ENCODE assay signal across 10 cellular contexts in the genomic region with DNA sequence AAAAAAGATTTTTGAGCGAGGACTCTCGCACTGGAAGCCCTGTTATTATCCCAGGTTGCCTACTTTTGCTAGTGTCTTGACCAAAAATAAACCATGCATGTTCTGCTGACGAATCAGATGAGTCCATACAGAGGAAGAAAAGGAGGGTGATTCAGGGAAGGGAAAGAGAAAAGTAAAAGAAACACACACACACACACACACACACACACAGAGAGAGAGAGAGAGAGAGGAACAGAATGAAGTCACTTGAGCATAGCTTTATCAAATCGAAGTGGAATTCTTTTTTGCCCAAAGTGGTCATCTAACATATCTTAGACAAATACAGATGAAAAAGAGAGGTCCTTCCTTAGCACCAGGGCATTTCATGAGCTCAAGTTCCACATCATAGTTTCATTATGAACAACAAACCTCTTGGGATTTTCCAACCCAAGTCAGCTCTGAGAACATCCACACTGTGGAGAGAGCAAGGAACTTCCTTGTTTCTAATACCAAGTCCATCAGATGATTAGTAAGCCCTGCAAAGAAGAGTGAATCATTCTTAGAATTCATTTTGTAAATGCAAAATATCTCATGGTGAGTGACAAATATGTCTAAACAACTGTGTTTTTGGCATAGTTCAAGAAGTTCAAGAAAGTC. TPM values are rescaled to one million over a fixed set of nuclear protein-coding genes. Genes with fewer than 3 reads are reported as not detected.
A peak's percentile ranks its signal among the peaks of the same experiment; 100 is the strongest.
DNase-seq lines count a peak whose midpoint lies in the region; ATAC-seq lines count a peak whose summit lies in the region.
"Had no signal": no experiment of that assay in that cellular context is flagged by ENCODE, and none has a peak within 500 bp of the region (broad histone marks: within the 10 kb centered on the region; RNA-seq: fewer than 3 reads in every experiment).

No MANE protein-coding gene starts in this region.

- H3K27me3 Mint-ChIP-seq in activated CD4-positive, alpha-beta T cell treated with anti-CD3 and anti-CD28 coated beads for 36 hours: no peaks in the 10 kb centered on the region

- H3K9ac ChIP-seq in adipocyte (ENCODE audit: low read length): no peak overlapping the region

- H3K4me3 Mint-ChIP-seq in activated CD4-positive, alpha-beta T cell treated with anti-CD3 and anti-CD28 coated beads for 36 hours: no peak overlapping the region

- H3K9me3 ChIP-seq in adipocyte (ENCODE audit: control insufficient read depth, low read length): no peaks in the 10 kb centered on the region
- H3K9me3 ChIP-seq: A549 had no signal

- H3K4me1 ChIP-seq in adipocyte (ENCODE audit: control insufficient read depth, insufficient read depth, low read length): peaks cover 11% of the 10 kb centered on the region
- H3K4me1 ChIP-seq: A549 had no signal

- no peaks in the 10 kb centered on the region for H3K9me3 Mint-ChIP-seq in activated CD4-positive, alpha-beta T cell treated with anti-CD3 and anti-CD28 coated beads for 36 hours (ENCODE audit: low read depth)

- peak; percentile 85 for ATAC-seq in activated CD4-positive, alpha-beta T cell treated with anti-CD3 and anti-CD28 coated beads for 36 hours
- peak; percentile 78 for ATAC-seq in HG02870 (IDR thresholded peaks at IDR 0.05; ENCODE audit: unreplicated experiment)
- peak; percentile 52 for ATAC-seq in stimulated activated naive CD8-positive, alpha-beta T cell treated with anti-CD3 and anti-CD28 coated beads, Interleukin-15, Interleukin-2, amounts not matched to agents 100 U/mL and 50 U/mL, for 24 hours
- ATAC-seq: A549 had no signal

- H3K27me3 ChIP-seq in adipocyte (replicated peaks; ENCODE audit: control insufficient read depth, insufficient read depth, low read length): no peaks in the 10 kb centered on the region

- POLR2A ChIA-PET in activated CD4-positive, alpha-beta T cell treated with anti-CD3 and anti-CD28 coated beads for 36 hours (lab: Charles Lee): no interaction called here

- H3K36me3 ChIP-seq in adipocyte (ENCODE audit: control insufficient read depth, insufficient read depth, low read length, severe bottlenecking): no peaks in the 10 kb centered on the region

- intact Hi-C loops in activated CD4-positive, alpha-beta T cell treated with anti-CD3 and anti-CD28 coated beads for 36 hours (cut with DNase I, micrococcal nuclease): no loop called here

- no peaks in the 10 kb centered on the region for H3K36me3 Mint-ChIP-seq in activated CD4-positive, alpha-beta T cell treated with anti-CD3 and anti-CD28 coated beads for 36 hours (ENCODE audit: low read depth)

- H3K27ac Mint-ChIP-seq in activated CD4-positive, alpha-beta T cell treated with anti-CD3 and anti-CD28 coated beads for 36 hours: peak overlapping the region; percentile 28

- peaks cover 10% of the 10 kb centered on the region for H3K4me1 Mint-ChIP-seq in activated CD4-positive, alpha-beta T cell treated with anti-CD3 and anti-CD28 coated beads for 36 hours

- peak overlapping the region; percentile 35 for H3K4me3 ChIP-seq in adipocyte (ENCODE audit: low read length)
- H3K4me3 ChIP-seq: A549, skin epidermis had no signal

- DNase-seq in activated CD4-positive, alpha-beta T cell treated with anti-CD3 and anti-CD28 coated beads for 36 hours: no peak
- DNase-seq in activated CD4-positive, alpha-beta T cell treated with anti-CD3 and anti-CD28 coated beads, Interleukin-2, amount 50 U/mL, for 48 hours: no peak
- DNase-seq in adipocyte (ENCODE audit: low read depth) (peak; percentile 59), NCI-H345 (lab: John Stamatoyannopoulos, UW) (no peak), ecto neural progenitor cell (ENCODE audit: low spot score) (no peak)
- no peak for DNase-seq in stimulated activated naive CD8-positive, alpha-beta T cell treated with anti-CD3 and anti-CD28 coated beads, Interleukin-15, Interleukin-2, amounts not matched to agents 100 U/mL and 50 U/mL, for 24 hours
- DNase-seq in central memory CD4-positive, alpha-beta T cell: no peak

- CTCF ChIA-PET in activated CD4-positive, alpha-beta T cell treated with anti-CD3 and anti-CD28 coated beads for 36 hours (lab: Charles Lee): interaction anchor here (1.4 kb wide), 1 partner anchor 9 kb away, joined by 4 read pairs; no protein-coding TSS in a partner anchor

RNA-seq across cellular contexts. Expression of a gene that starts 7.7 kb away (rescaled TPM):
- total RNA-seq in activated CD4-positive, alpha-beta T cell treated with anti-CD3 and anti-CD28 coated beads for 36 hours: not detected

RNA-seq across cellular contexts. Expression of a gene that starts 39.1 kb away (rescaled TPM):
- total RNA-seq in activated CD4-positive, alpha-beta T cell treated with anti-CD3 and anti-CD28 coated beads for 36 hours: not detected
